ENCODE assay signal across 10 cellular contexts in the genomic region with DNA sequence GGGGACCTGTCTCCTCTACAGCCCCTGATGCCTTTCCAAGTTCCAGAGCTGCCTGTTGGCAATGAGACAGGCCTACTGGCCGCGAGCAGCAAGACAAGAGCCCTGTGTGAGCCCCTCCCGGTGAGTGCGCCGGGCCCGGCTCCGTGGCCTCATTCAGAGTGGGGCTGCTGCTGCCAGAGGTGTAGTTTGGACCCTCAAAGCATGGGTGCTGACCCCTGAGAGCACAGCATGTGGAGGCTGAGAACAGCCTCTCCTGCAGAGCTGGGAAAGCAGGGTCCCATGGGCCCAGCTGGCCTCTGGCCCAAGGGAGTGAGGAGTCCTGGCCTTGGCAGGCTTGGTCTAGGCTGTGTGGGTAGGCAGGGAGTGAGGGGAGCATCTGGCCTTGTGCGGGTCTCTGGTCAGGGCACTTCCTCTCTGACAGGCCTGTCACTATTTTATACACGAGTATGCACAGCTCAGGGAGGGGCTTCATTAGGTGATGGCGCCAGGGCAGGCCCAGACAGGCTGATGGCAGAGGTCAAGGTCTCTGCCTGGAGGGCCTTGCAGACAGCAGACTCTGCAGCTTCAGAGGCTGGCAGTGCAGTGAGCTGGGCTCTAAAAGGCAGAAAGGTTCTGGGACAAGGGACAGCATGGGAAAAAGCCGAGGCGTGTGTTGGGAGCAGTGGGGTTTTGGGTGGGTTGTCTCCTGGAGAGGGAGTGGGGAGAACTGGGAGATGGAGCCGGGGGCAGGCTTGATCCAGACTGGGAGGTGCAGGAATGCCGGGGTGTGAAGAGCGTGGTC. TPM values are rescaled to one million over a fixed set of nuclear protein-coding genes. Genes with fewer than 3 reads are reported as not detected.
DNase-seq lines count a peak whose midpoint lies in the region; ATAC-seq and TF ChIP-seq lines count a peak whose summit lies in the region.
"Had no signal": no experiment of that assay in that cellular context is flagged by ENCODE, and none has a peak within 500 bp of the region (broad histone marks: within the 10 kb centered on the region; RNA-seq: fewer than 3 reads in every experiment).

No MANE protein-coding gene starts in this region.

- no peaks in the 10 kb centered on the region for H3K27me3 ChIP-seq in heart right ventricle
- H3K27me3 ChIP-seq: upper lobe of right lung had no signal

- H3K4me1 Mint-ChIP-seq in activated CD4-positive, alpha-beta T cell treated with anti-CD3 and anti-CD28 coated beads, Interleukin-2, amount 10 ng/mL, durations not matched to agents 7 days and 5 days = peaks cover 38% of the 10 kb centered on the region
- H3K4me1 Mint-ChIP-seq in T-helper 17 cell = peaks cover 27% of the 10 kb centered on the region

- H3K9me3 ChIP-seq in T-helper 17 cell (ENCODE audit: control insufficient read depth, low read length, poor library complexity, severe bottlenecking) = no peaks in the 10 kb centered on the region
- H3K9me3 ChIP-seq in heart right ventricle = no peaks in the 10 kb centered on the region
- H3K9me3 ChIP-seq: upper lobe of right lung had no signal

- no peak for DNase-seq in activated CD4-positive, alpha-beta T cell treated with anti-CD3 and anti-CD28 coated beads, Interleukin-2, amount 10 ng/mL, durations not matched to agents 7 days and 5 days
- no peak for DNase-seq in activated CD4-positive, alpha-beta T cell treated with anti-CD3 and anti-CD28 coated beads for 1 hour
- DNase-seq in T-helper 17 cell = peak in 1 of 3 donors; percentile 3
- no peak for DNase-seq in heart right ventricle
- peak; percentile 4 for DNase-seq in stimulated activated naive CD8-positive, alpha-beta T cell treated with anti-CD3 and anti-CD28 coated beads, Interleukin-15, Interleukin-2, amounts not matched to agents 100 U/mL and 50 U/mL, for 24 hours
- DNase-seq in hypothalamus (lab: John Stamatoyannopoulos, UW) = no peak
- no peak for DNase-seq in iPS-NIHi7 (ENCODE audit: extremely low spot score)
- no peak for DNase-seq in HCEC 1CT
- DNase-seq: stimulated activated CD4-positive, alpha-beta T cell treated with anti-CD3 and anti-CD28 coated beads, Interleukin-1b, Interleukin-23, amount 100 ng/mL, for 48 hours; upper lobe of right lung had no signal

- H3K36me3 Mint-ChIP-seq in activated CD4-positive, alpha-beta T cell treated with anti-CD3 and anti-CD28 coated beads, Interleukin-2, amount 10 ng/mL, durations not matched to agents 7 days and 5 days (ENCODE audit: low read depth) = peaks cover 51% of the 10 kb centered on the region
- H3K36me3 Mint-ChIP-seq in T-helper 17 cell (ENCODE audit: low read depth) = no peaks in the 10 kb centered on the region

- H3K27me3 Mint-ChIP-seq in activated CD4-positive, alpha-beta T cell treated with anti-CD3 and anti-CD28 coated beads, Interleukin-2, amount 10 ng/mL, durations not matched to agents 7 days and 5 days = no peaks in the 10 kb centered on the region
- H3K27me3 Mint-ChIP-seq in T-helper 17 cell = no peaks in the 10 kb centered on the region

- POLR2A ChIA-PET in activated CD4-positive, alpha-beta T cell treated with anti-CD3 and anti-CD28 coated beads, Interleukin-2, amount 10 ng/mL, durations not matched to agents 7 days and 5 days (lab: Charles Lee) = no interaction called here

- H3K4me3 Mint-ChIP-seq in activated CD4-positive, alpha-beta T cell treated with anti-CD3 and anti-CD28 coated beads, Interleukin-2, amount 10 ng/mL, durations not matched to agents 7 days and 5 days = peak overlapping the region; percentile 25
- no peak overlapping the region for H3K4me3 Mint-ChIP-seq in T-helper 17 cell

- CTCF ChIA-PET in activated CD4-positive, alpha-beta T cell treated with anti-CD3 and anti-CD28 coated beads, Interleukin-2, amount 10 ng/mL, durations not matched to agents 7 days and 5 days (lab: Charles Lee) = interaction anchor here (1.9 kb wide), 1 partner anchor 17 kb away, joined by 9 read pairs; no protein-coding TSS in a partner anchor

- H3K9me3 Mint-ChIP-seq in activated CD4-positive, alpha-beta T cell treated with anti-CD3 and anti-CD28 coated beads, Interleukin-2, amount 10 ng/mL, durations not matched to agents 7 days and 5 days = no peaks in the 10 kb centered on the region

- H3K27ac Mint-ChIP-seq in activated CD4-positive, alpha-beta T cell treated with anti-CD3 and anti-CD28 coated beads, Interleukin-2, amount 10 ng/mL, durations not matched to agents 7 days and 5 days = peak overlapping the region; percentile 83
- peak overlapping the region; percentile 70 for H3K27ac Mint-ChIP-seq in T-helper 17 cell

- no peak overlapping the region for H3K4me3 ChIP-seq in heart right ventricle
- H3K4me3 ChIP-seq: upper lobe of right lung had no signal

- no peak for ATAC-seq in T-helper 17 cell
- peak in 5 of 8 donors; percentile 8 to 31 (median 15) for ATAC-seq in heart right ventricle
- no peak for ATAC-seq in stimulated activated naive CD8-positive, alpha-beta T cell treated with anti-CD3 and anti-CD28 coated beads, Interleukin-15, Interleukin-2, amounts not matched to agents 100 U/mL and 50 U/mL, for 24 hours
- ATAC-seq: upper lobe of right lung had no signal

- no peak for TF ChIP-seq CTCF in heart right ventricle (IDR thresholded peaks at IDR 0.05)

- peaks cover 0 to 97% (median 2%) of the 10 kb centered on the region in 9 donors for H3K36me3 ChIP-seq in heart right ventricle

- WGBS in heart right ventricle, 2 donors = 63 to 68% methylated on average over 15 of the region's 15 CpGs

- H3K4me1 ChIP-seq in heart right ventricle = peaks cover 0 to 20% (median 2%) of the 10 kb centered on the region in 9 donors

- H3K27ac ChIP-seq in heart right ventricle = no peak overlapping the region
- H3K27ac ChIP-seq: upper lobe of right lung had no signal

- intact Hi-C loops in heart right ventricle (cut with DNase I) = loop anchor here in 1 of 10 donors (5.0 kb wide), 1 partner anchor 62 kb away; no protein-coding TSS in a partner anchor

RNA-seq across cellular contexts. Expression of a gene that starts 43.4 kb away (rescaled TPM):
- total RNA-seq in activated CD4-positive, alpha-beta T cell treated with anti-CD3 and anti-CD28 coated beads, Interleukin-2, amount 10 ng/mL, durations not matched to agents 7 days and 5 days = 100 to 1,000 TPM; 197 to 255 TPM
- 100 to 1,000 TPM; 187 to 203 TPM for total RNA-seq in T-helper 17 cell
- 10 to 100 TPM in 2 of 10 donors, 1 to 10 TPM in 8; 2.2 to 25.5 (median 4.7) TPM for total RNA-seq in heart right ventricle
- polyA plus RNA-seq in heart right ventricle = 1 to 10 TPM; 2.4 to 5.0 TPM

RNA-seq across cellular contexts. Expression of a gene that starts 59.1 kb away (rescaled TPM):
- 100 to 1,000 TPM; 102 to 105 TPM for total RNA-seq in activated CD4-positive, alpha-beta T cell treated with anti-CD3 and anti-CD28 coated beads, Interleukin-2, amount 10 ng/mL, durations not matched to agents 7 days and 5 days
- total RNA-seq in T-helper 17 cell = 10 to 100 TPM; 74.2 to 83.4 TPM
- 10 to 100 TPM; 35.3 to 50.9 (median 43.6) TPM for total RNA-seq in heart right ventricle
- 10 to 100 TPM; 31.4 to 36.9 TPM for polyA plus RNA-seq in heart right ventricle

Comparison
In these comparisons a context has a peak if more than half of its experiments do, and no peak if none do; other contexts are left out.
1. ATAC-seq: peak in heart right ventricle (5 of 8); none in T-helper 17 cell (single experiment) and stimulated activated naive CD8-positive, alpha-beta T cell treated with anti-CD3 and anti-CD28 coated beads, Interleukin-15, Interleukin-2, amounts not matched to agents 100 U/mL and 50 U/mL, for 24 hours (single experiment).
2. RNA of a gene that starts 43.4 kb away (total RNA-seq): 197 to 255 TPM in activated CD4-positive, alpha-beta T cell treated with anti-CD3 and anti-CD28 coated beads, Interleukin-2, amount 10 ng/mL, durations not matched to agents 7 days and 5 days and 187 to 203 TPM in T-helper 17 cell; 2.2 to 25.5 TPM in heart right ventricle; every median in the first group is over 4 times any median in the second.